Comparison of ENCODE assay signal across 9 cellular contexts in genomic region chr4:174358823-174359222, GRCh38.
DNase-seq lines count a peak whose midpoint lies in the region; ATAC-seq, FAIRE-seq and TF ChIP-seq lines count a peak whose summit lies in the region.
"Had no signal": no experiment of that assay in that cellular context is flagged by ENCODE, and none has a peak within 500 bp of the region (broad histone marks: within the 10 kb centered on the region; RNA-seq: fewer than 3 reads in every experiment).

No MANE protein-coding gene starts in this region.

- TF ChIP-seq CTCF in OCI-LY3 (IDR thresholded peaks at IDR 0.05; ENCODE audit: low read depth, low read length) (no peak), pancreas (IDR thresholded peaks at IDR 0.05) (no peak), CD14-positive monocyte (IDR thresholded peaks at IDR 0.05) (no peak)

- no peaks in the 10 kb centered on the region for H3K79me2 ChIP-seq in OCI-LY3 (ENCODE audit: low read length)

- peaks cover 16% of the 10 kb centered on the region for H3K4me1 ChIP-seq in OCI-LY3 (ENCODE audit: low read length)
- H3K4me1 ChIP-seq in pancreas, result no peaks in the 10 kb centered on the region

- H2AFZ ChIP-seq in OCI-LY3 (ENCODE audit: low read depth, low read length), result no peak overlapping the region

- H4K20me1 ChIP-seq in OCI-LY3 (ENCODE audit: insufficient read depth, low read length), result no peaks in the 10 kb centered on the region
- H4K20me1 ChIP-seq: BLaER1 treated with 17β-estradiol and CSF1 and Interleukin-3, amounts not matched to agents 10 nM and 100 nM had no signal

- intact Hi-C loops in pancreas (cut with DNase I), result no loop called here
- intact Hi-C loops in CD14-positive monocyte (cut with micrococcal nuclease), result no loop called here

- H3K4me3 ChIP-seq in OCI-LY3 (ENCODE audit: low read length) (no peak overlapping the region), pancreas (no peak overlapping the region)
- H3K4me3 ChIP-seq: BLaER1 treated with 17β-estradiol and CSF1 and Interleukin-3, amounts not matched to agents 10 nM and 100 nM had no signal

- peaks cover 53% of the 10 kb centered on the region for H3K27me3 Mint-ChIP-seq in activated CD8-positive, alpha-beta memory T cell treated with anti-CD3 and anti-CD28 coated beads, Interleukin-2, amount 10 ng/mL, durations not matched to agents 7 days and 5 days
- H3K27me3 Mint-ChIP-seq in CD14-positive monocyte (ENCODE audit: low read depth in 3 of 3), result no peaks in the 10 kb centered on the region

- H3K27ac ChIP-seq in OCI-LY3 (ENCODE audit: low read length), result no peak overlapping the region
- H3K27ac ChIP-seq in pancreas, result no peak overlapping the region
- H3K27ac ChIP-seq: BLaER1 treated with 17β-estradiol and CSF1 and Interleukin-3, amounts not matched to agents 10 nM and 100 nM had no signal

- no peaks in the 10 kb centered on the region for H3K9me3 Mint-ChIP-seq in activated CD8-positive, alpha-beta memory T cell treated with anti-CD3 and anti-CD28 coated beads, Interleukin-2, amount 10 ng/mL, durations not matched to agents 7 days and 5 days (ENCODE audit: low read depth)
- H3K9me3 Mint-ChIP-seq in CD14-positive monocyte, result no peaks in the 10 kb centered on the region

- H3K36me3 ChIP-seq in OCI-LY3 (replicated peaks; ENCODE audit: low read depth, low read length), result no peaks in the 10 kb centered on the region
- H3K36me3 ChIP-seq in pancreas, result no peaks in the 10 kb centered on the region
- H3K36me3 ChIP-seq: BLaER1 treated with 17β-estradiol and CSF1 and Interleukin-3, amounts not matched to agents 10 nM and 100 nM had no signal

- 21 to 30% methylated on average over 1 of the region's 1 CpG for WGBS in pancreas, 2 donors

- H3K27ac Mint-ChIP-seq in activated CD8-positive, alpha-beta memory T cell treated with anti-CD3 and anti-CD28 coated beads, Interleukin-2, amount 10 ng/mL, durations not matched to agents 7 days and 5 days, result peak overlapping the region; percentile 59
- no peak overlapping the region for H3K27ac Mint-ChIP-seq in CD14-positive monocyte

- H3K9ac ChIP-seq in OCI-LY3 (ENCODE audit: low read length), result no peak overlapping the region
- H3K9ac ChIP-seq: BLaER1 treated with 17β-estradiol and CSF1 and Interleukin-3, amounts not matched to agents 10 nM and 100 nM had no signal

- peaks cover 30% of the 10 kb centered on the region for H3K4me1 Mint-ChIP-seq in activated CD8-positive, alpha-beta memory T cell treated with anti-CD3 and anti-CD28 coated beads, Interleukin-2, amount 10 ng/mL, durations not matched to agents 7 days and 5 days
- H3K4me1 Mint-ChIP-seq in CD14-positive monocyte, result peaks cover 1% of the 10 kb centered on the region

- CTCF ChIA-PET in activated CD8-positive, alpha-beta memory T cell treated with anti-CD3 and anti-CD28 coated beads, Interleukin-2, amount 10 ng/mL, durations not matched to agents 7 days and 5 days (lab: Charles Lee), result interaction anchor here (0.5 to 1.2 kb wide), 2 partner anchors 273 to 1070 kb away, joined by 3 read pairs; no protein-coding TSS in a partner anchor

- peak; percentile 98 for ATAC-seq in activated CD8-positive, alpha-beta memory T cell treated with anti-CD3 and anti-CD28 coated beads, Interleukin-2, amount 10 ng/mL, durations not matched to agents 7 days and 5 days
- ATAC-seq in HG02870 (IDR thresholded peaks at IDR 0.05; ENCODE audit: unreplicated experiment) (peak; percentile 98), pancreas (no peak)

- no peaks in the 10 kb centered on the region for H3K9me3 ChIP-seq in OCI-LY3 (ENCODE audit: insufficient read depth, low read length)
- H3K9me3 ChIP-seq in pancreas, result no peaks in the 10 kb centered on the region
- H3K9me3 ChIP-seq: BLaER1 treated with 17β-estradiol and CSF1 and Interleukin-3, amounts not matched to agents 10 nM and 100 nM had no signal

- no peak overlapping the region for H3K4me3 Mint-ChIP-seq in activated CD8-positive, alpha-beta memory T cell treated with anti-CD3 and anti-CD28 coated beads, Interleukin-2, amount 10 ng/mL, durations not matched to agents 7 days and 5 days
- no peak overlapping the region for H3K4me3 Mint-ChIP-seq in CD14-positive monocyte

- peak; percentile 47 for DNase-seq in activated CD8-positive, alpha-beta memory T cell treated with anti-CD3 and anti-CD28 coated beads, Interleukin-2, amount 10 ng/mL, durations not matched to agents 7 days and 5 days
- no peak for DNase-seq in activated CD8-positive, alpha-beta memory T cell treated with anti-CD3 and anti-CD28 coated beads, Interleukin-2, amount 50 U/mL, for 4 hours
- peak; percentile 10 for DNase-seq in smooth muscle cell of the brain vasculature (ENCODE audit: low read depth, low spot score)
- DNase-seq in pancreas, result no peak
- DNase-seq in epidermal melanocyte (ENCODE audit: insufficient read length, low spot score), result no peak
- no peak for DNase-seq in CD14-positive monocyte (ENCODE audit: low spot score)

- no peak for FAIRE-seq in pancreas (lab: Jason Lieb, UNC)

- H3K4me2 ChIP-seq in OCI-LY3 (ENCODE audit: low read length), result peak overlapping the region; percentile 16

- H3K27me3 ChIP-seq in OCI-LY3 (ENCODE audit: low read depth, low read length), result no peaks in the 10 kb centered on the region
- no peaks in the 10 kb centered on the region for H3K27me3 ChIP-seq in pancreas
- H3K27me3 ChIP-seq: BLaER1 treated with 17β-estradiol and CSF1 and Interleukin-3, amounts not matched to agents 10 nM and 100 nM had no signal

- H3K36me3 Mint-ChIP-seq in activated CD8-positive, alpha-beta memory T cell treated with anti-CD3 and anti-CD28 coated beads, Interleukin-2, amount 10 ng/mL, durations not matched to agents 7 days and 5 days, result peaks cover 2% of the 10 kb centered on the region
- H3K36me3 Mint-ChIP-seq in CD14-positive monocyte, result no peaks in the 10 kb centered on the region

Comparison
In these comparisons a context has a peak if more than half of its experiments do, and no peak if none do; other contexts are left out.
1. DNase-seq: peak in activated CD8-positive, alpha-beta memory T cell treated with anti-CD3 and anti-CD28 coated beads, Interleukin-2, amount 10 ng/mL, durations not matched to agents 7 days and 5 days (single experiment) and smooth muscle cell of the brain vasculature (single experiment); none in activated CD8-positive, alpha-beta memory T cell treated with anti-CD3 and anti-CD28 coated beads, Interleukin-2, amount 50 U/mL, for 4 hours (single experiment), pancreas (0 of 6), epidermal melanocyte (single experiment) and CD14-positive monocyte (single experiment).
2. ATAC-seq: peak in activated CD8-positive, alpha-beta memory T cell treated with anti-CD3 and anti-CD28 coated beads, Interleukin-2, amount 10 ng/mL, durations not matched to agents 7 days and 5 days (single experiment) and HG02870 (single experiment); none in pancreas (0 of 4).